In the genomic region with DNA sequence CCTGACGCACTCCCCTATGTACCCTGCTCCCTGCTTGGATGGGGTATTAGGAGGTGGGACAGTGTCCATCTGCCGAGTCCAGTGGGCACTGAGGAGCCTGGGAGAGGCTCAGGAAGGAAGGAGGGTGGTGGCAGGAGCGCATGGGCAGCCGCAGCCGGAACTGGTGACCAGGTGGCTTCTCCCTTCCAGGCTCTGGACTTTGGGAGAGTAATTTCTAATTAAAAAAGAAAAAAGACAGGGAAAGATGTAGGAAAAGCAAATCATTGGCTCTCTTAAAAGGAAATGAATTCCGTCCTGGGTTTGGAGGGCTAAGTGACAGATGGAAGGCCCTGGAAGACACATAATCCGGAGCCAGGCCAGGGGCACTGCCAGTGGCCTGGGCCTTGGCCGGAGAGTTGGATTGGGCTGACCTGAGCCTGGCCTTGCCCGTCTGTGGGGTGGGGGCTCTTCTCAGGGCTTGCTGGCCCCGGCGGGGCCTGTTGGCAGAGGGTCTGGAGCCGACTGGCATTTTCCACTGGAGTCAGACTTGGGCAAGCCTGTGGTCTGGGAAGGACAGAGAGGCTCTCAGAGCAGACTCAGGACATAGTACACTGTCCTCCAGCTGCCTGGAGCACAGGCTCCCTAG, we compare ENCODE assay signal across 18 cellular contexts.
A peak's percentile ranks its signal among the peaks of the same experiment; 100 is the strongest.
DNase-seq lines count a peak whose midpoint lies in the region; TF ChIP-seq lines count a peak whose summit lies in the region.
"Had no signal": no experiment of that assay in that cellular context is flagged by ENCODE, and none has a peak within 500 bp of the region (broad histone marks: within the 10 kb centered on the region; RNA-seq: fewer than 3 reads in every experiment).

No MANE protein-coding gene starts in this region.

- peaks cover 5% of the 10 kb centered on the region for H3K36me3 ChIP-seq in WERI-Rb-1
- H3K36me3 ChIP-seq: suprapubic skin had no signal

- peak overlapping the region; percentile 57 for H3K4me3 Mint-ChIP-seq in neural crest cell
- H3K4me3 Mint-ChIP-seq in type B pancreatic cell = peak overlapping the region; percentile 57

- H3K27ac Mint-ChIP-seq in neural crest cell (ENCODE audit: unreplicated experiment) (no peak overlapping the region), type B pancreatic cell (peak overlapping the region; percentile 69)
- H3K27ac Mint-ChIP-seq: activated naive CD4-positive, alpha-beta T cell treated with anti-CD3 and anti-CD28 coated beads, Interleukin-2, amount 50 U/mL, for 72 hours; CD8-positive, alpha-beta memory T cell had no signal

- DNase-seq in WERI-Rb-1 = no peak
- DNase-seq in dorsolateral prefrontal cortex = peak in 1 of 10 donors; percentile 78
- DNase-seq in neural crest cell (ENCODE audit: low read depth, low spot score) = no peak
- DNase-seq in type B pancreatic cell (ENCODE audit: extremely low spot score, unreplicated experiment) = no peak
- no peak for DNase-seq in HuH-7 (ENCODE audit: low spot score)
- no peak for DNase-seq in activated CD4-positive, alpha-beta T cell treated with anti-CD3 and anti-CD28 coated beads for 4 hours
- no peak for DNase-seq in epidermal melanocyte (ENCODE audit: insufficient read length, low spot score)
- DNase-seq: activated CD4-positive, alpha-beta T cell treated with anti-CD3 and anti-CD28 coated beads for 48 hours; CD8-positive, alpha-beta memory T cell; DMS79; KBM-7; kidney glomerular epithelial cell; NCI-H2029; NCI-H2227 treated with DMSO at 0.1 percent for 48 hours; SHP77 treated with DMSO at 0.1 percent for 48 hours had no signal

- intact Hi-C loops in dorsolateral prefrontal cortex (cut with DNase I) = loop anchor here in 1 of 2 donors (5.0 kb wide), 1 partner anchor 64 kb away; the partner anchor contains the start of gene NEURL1

- H3K27ac ChIP-seq in WERI-Rb-1 = peak overlapping the region; percentile 51
- H3K27ac ChIP-seq in dorsolateral prefrontal cortex = peak overlapping the region in 36 of 59 donors; percentile 4 to 92 (median 62)
- H3K27ac ChIP-seq: suprapubic skin had no signal

- H3K9me3 Mint-ChIP-seq in neural crest cell (no peaks in the 10 kb centered on the region), type B pancreatic cell (no peaks in the 10 kb centered on the region)
- H3K9me3 Mint-ChIP-seq: activated naive CD4-positive, alpha-beta T cell treated with anti-CD3 and anti-CD28 coated beads, Interleukin-2, amount 50 U/mL, for 72 hours; CD8-positive, alpha-beta memory T cell had no signal

- TF ChIP-seq CTCF in WERI-Rb-1 (IDR thresholded peaks at IDR 0.05; ENCODE audit: low read depth, low read length) (no peak), dorsolateral prefrontal cortex (IDR thresholded peaks at IDR 0.05 in 54 of 56, conservative IDR thresholded peaks at IDR 0.05 in 2 of 56; ENCODE audit: low read depth in 1 of 56, partially characterized antibody in 56 of 56) (no peak), neural crest cell (conservative IDR thresholded peaks at IDR 0.05) (no peak), type B pancreatic cell (conservative IDR thresholded peaks at IDR 0.05) (no peak)

- H3K27me3 Mint-ChIP-seq in neural crest cell (ENCODE audit: low read depth) (peaks cover 8% of the 10 kb centered on the region), type B pancreatic cell (peaks cover 7% of the 10 kb centered on the region)

- H3K36me3 Mint-ChIP-seq in neural crest cell (ENCODE audit: low read depth) = no peaks in the 10 kb centered on the region
- no peaks in the 10 kb centered on the region for H3K36me3 Mint-ChIP-seq in type B pancreatic cell
- H3K36me3 Mint-ChIP-seq: activated naive CD4-positive, alpha-beta T cell treated with anti-CD3 and anti-CD28 coated beads, Interleukin-2, amount 50 U/mL, for 72 hours; CD8-positive, alpha-beta memory T cell had no signal

- H3K4me1 Mint-ChIP-seq in neural crest cell (peaks cover 5% of the 10 kb centered on the region), type B pancreatic cell (ENCODE audit: unreplicated experiment) (peaks cover 16% of the 10 kb centered on the region)

- H3K9me3 ChIP-seq in WERI-Rb-1 (ENCODE audit: severe bottlenecking) = no peaks in the 10 kb centered on the region
- H3K9me3 ChIP-seq: suprapubic skin had no signal

- H3K4me3 ChIP-seq in WERI-Rb-1 (ENCODE audit: low read depth, low read length) (peak overlapping the region; percentile 51), dorsolateral prefrontal cortex (peak overlapping the region in 45 of 59 donors; percentile 10 to 71 (median 58))
- H3K4me3 ChIP-seq: GM12878, suprapubic skin had no signal

- H3K27me3 ChIP-seq in WERI-Rb-1 (ENCODE audit: insufficient read depth, low read depth, severe bottlenecking) (no peaks in the 10 kb centered on the region), dorsolateral prefrontal cortex (no peaks in the 10 kb centered on the region)
